8 cellular contexts compared by ENCODE assay signal in genomic region chr3:38138347-38139190, GRCh38. TPM values are rescaled to one million over a fixed set of nuclear protein-coding genes. Genes with fewer than 3 reads are reported as not detected.
DNase-seq lines count a peak whose midpoint lies in the region; ATAC-seq and TF ChIP-seq lines count a peak whose summit lies in the region.

Gene MYD88, plus strand, starts transcription at chr3:38138661. Its CDS starts 40 bp downstream, at chr3:38138701.

- no peak for TF ChIP-seq RAD21 in HCT116 (IDR thresholded peaks at IDR 0.05; ENCODE audit: low read depth)

- TF ChIP-seq CTCF in HCT116 (IDR thresholded peaks at IDR 0.05 in 2 of 3, conservative IDR thresholded peaks at IDR 0.05 in 1 of 3; ENCODE audit: borderline replicate concordance in 1 of 3, insufficient read depth in 1 of 3, low read depth in 2 of 3, low read length in 2 of 3): no peak

- peak within 1 kb of the TSS; percentile 87 to 91 for H3K4me3 ChIP-seq in HCT116 (replicated peaks in 1 of 2; ENCODE audit: low read depth in 1 of 2, low read length in 2 of 2)

- H3K79me2 ChIP-seq in HCT116 (ENCODE audit: insufficient read depth, low read length): peaks cover 12% of the 10 kb centered on the region

- no peak for DNase-seq in HCT116 (ENCODE audit: low read depth, low spot score)
- DNase-seq in NCI-H2171 (lab: John Stamatoyannopoulos, UW): peak; percentile 23
- peak; percentile 70 to 75 for DNase-seq in activated CD4-positive, alpha-beta T cell treated with anti-CD3 and anti-CD28 coated beads for 24 hours (ENCODE audit: low read depth in 2 of 2)
- peak; percentile 51 for DNase-seq in cerebellum (ENCODE audit: low spot score)
- DNase-seq in kidney glomerular epithelial cell (lab: John Stamatoyannopoulos, UW): peak; percentile 34
- DNase-seq in stimulated activated CD4-positive, alpha-beta T cell treated with anti-CD3 and anti-CD28 coated beads, Interleukin-1b, Interleukin-23, amount 100 ng/mL, for 1 hour (ENCODE audit: low read depth in 2 of 2): peak; percentile 51 to 68

- peak; percentile 25 for ATAC-seq in HCT116
- no peak for ATAC-seq in GM18873 (IDR thresholded peaks at IDR 0.05; ENCODE audit: low FRiP score, unreplicated experiment)

- no peaks in the 10 kb centered on the region for H3K9me3 ChIP-seq in HCT116 (ENCODE audit: control insufficient read depth in 1 of 2, insufficient read depth in 1 of 2, low read depth in 1 of 2, low read length in 2 of 2)

- peaks cover 25 to 62% of the 10 kb centered on the region in 2 experiments for H3K4me1 ChIP-seq in HCT116 (ENCODE audit: control insufficient read depth in 1 of 2, insufficient read depth in 2 of 2, low read length in 2 of 2)

- peak within 1 kb of the TSS; percentile 67 for H3K27ac ChIP-seq in HCT116 (ENCODE audit: low read depth, low read length)

- peak within 1 kb of the TSS; percentile 91 for H2AFZ ChIP-seq in HCT116 (ENCODE audit: low read depth, low read length, poor library complexity, severe bottlenecking)

- POLR2A ChIA-PET in HCT116 (lab: Charles Lee): interaction anchor here (0.6 to 1.1 kb wide), 2 partner anchors 26 to 109 kb away, joined by 3 read pairs; partner anchors contain the start of genes OXSR1 and PLCD1

- H3K4me2 ChIP-seq in HCT116 (ENCODE audit: low read length): peak within 1 kb of the TSS; percentile 91

- H3K9me2 ChIP-seq in HCT116 (ENCODE audit: insufficient read depth): no peaks in the 10 kb centered on the region

- RAD21 ChIA-PET in HCT116 (lab: Charles Lee; ENCODE audit: low non-redundant PET in 1 of 2, low total read pairs in 2 of 2, uncharacterized antibody in 2 of 2, unreplicated experiment in 2 of 2): no interaction called here

- H4K20me1 ChIP-seq in HCT116 (ENCODE audit: insufficient read depth): no peaks in the 10 kb centered on the region

- intact Hi-C loops in HCT116 (cut with micrococcal nuclease): loop anchor here (10.0 kb wide), 1 partner anchor 316 kb away; the partner anchor contains the start of gene ACVR2B

- peaks cover 0 to 4% of the 10 kb centered on the region in 2 experiments; a peak in 1 of 4 replicates for H3K36me3 ChIP-seq in HCT116 (ENCODE audit: control insufficient read depth in 1 of 2, insufficient read depth in 2 of 2, low read length in 2 of 2)

- TF ChIP-seq POLR2A in GM10847 (IDR thresholded peaks at IDR 0.05; ENCODE audit: extremely low read depth, insufficient read length): peak; percentile 96
- TF ChIP-seq POLR2A in HCT116 (IDR thresholded peaks at IDR 0.05; ENCODE audit: borderline replicate concordance, extremely low read depth, insufficient read depth, insufficient read length): peak; percentile 74

- no TSS peak for BruUV-seq in HCT116 (replicated peaks; lab: Mats Ljungman, UMichigan)

- H3K27me3 ChIP-seq in HCT116 (ENCODE audit: insufficient read depth, low read length): no peaks in the 10 kb centered on the region

- H3K9ac ChIP-seq in HCT116 (ENCODE audit: low read length): peak within 1 kb of the TSS; percentile 65

- CTCF ChIA-PET in HCT116 (lab: Charles Lee): no interaction called here

TF ChIP-seq in HCT116, 20 proteins besides CTCF, POLR2A, EP300 and RAD21:
- peak; percentile 80 for TF ChIP-seq POLR2AphosphoS5 (IDR thresholded peaks at IDR 0.05; ENCODE audit: low read depth, low read length)
- TF ChIP-seq ATF3 (IDR thresholded peaks at IDR 0.05): no peak
- TF ChIP-seq ZFX (IDR thresholded peaks at IDR 0.05): peak; percentile 38; the same call in 1 of the 2 replicates
- TF ChIP-seq JUND (IDR thresholded peaks at IDR 0.05): no peak
- TF ChIP-seq YY1 (IDR thresholded peaks at IDR 0.05; ENCODE audit: extremely low read depth, insufficient replicate concordance, low read depth, low read length): peak; percentile 43
- no peak for TF ChIP-seq REST (IDR thresholded peaks at IDR 0.05; ENCODE audit: low read depth)

RNA-seq across cellular contexts. Expression of gene MYD88, which starts in this region (rescaled TPM):
- total RNA-seq in HCT116 (2021; ENCODE audit: unreplicated experiment) (14.8 TPM), cerebellum (3.4 TPM)
- polyA plus RNA-seq in HCT116 (2012): 14.3 and 14.4 TPM in 2 replicates
